Comparison of ENCODE assay signal across 1 cellular context in genomic region chr16:88781140-88782077, GRCh38.
A peak's percentile ranks its signal among the peaks of the same experiment; 100 is the strongest.
TF ChIP-seq lines count a peak whose summit lies in the region.

No MANE protein-coding gene starts in this region.

TF ChIP-seq in HepG2, 621 proteins besides CTCF, POLR2A, EP300 and RAD21 (continued from another document):
- TF ChIP-seq AHDC1 (CRISPR knock-in tag; IDR thresholded peaks at IDR 0.05; ENCODE audit: borderline replicate concordance) (no peak), NFE2L1 (CRISPR knock-in tag; IDR thresholded peaks at IDR 0.05; ENCODE audit: borderline replicate concordance) (peak; percentile 50; the same call in 1 of the 2 replicates), HNRNPH1 (optimal IDR thresholded peaks at IDR 0.05; ENCODE audit: low read depth, low read length) (no peak), NR1H2 (CRISPR knock-in tag; IDR thresholded peaks at IDR 0.05; ENCODE audit: borderline replicate concordance, low read depth) (no peak), MLLT10 (CRISPR knock-in tag; IDR thresholded peaks at IDR 0.05) (no peak), MTA1 (CRISPR knock-in tag; IDR thresholded peaks at IDR 0.05; ENCODE audit: borderline replicate concordance) (peak; percentile 6; the same call in 1 of the 2 replicates), ZNF34 (CRISPR knock-in tag; IDR thresholded peaks at IDR 0.05; ENCODE audit: borderline replicate concordance) (no peak), ZNF878 (CRISPR knock-in tag; IDR thresholded peaks at IDR 0.05) (no peak), NFE2 (CRISPR knock-in tag; IDR thresholded peaks at IDR 0.05) (peak; percentile 75; the same call in 1 of the 2 replicates), BORCS8-MEF2B (CRISPR knock-in tag; IDR thresholded peaks at IDR 0.05) (0 out of 2 replicates have a peak, but pooled peaks have one; percentile 21), MAFK (conservative IDR thresholded peaks at IDR 0.05 in 1 of 2, IDR thresholded peaks at IDR 0.05 in 1 of 2; ENCODE audit: low read length in 2 of 2) (peak in 1 of 2 experiments; percentile 39; a peak in 1 of 4 replicates), REL (CRISPR knock-in tag; conservative IDR thresholded peaks at IDR 0.05) (no peak)
TF ChIP-seq in HepG2: peak in this region for 17.
